In the genomic region with DNA sequence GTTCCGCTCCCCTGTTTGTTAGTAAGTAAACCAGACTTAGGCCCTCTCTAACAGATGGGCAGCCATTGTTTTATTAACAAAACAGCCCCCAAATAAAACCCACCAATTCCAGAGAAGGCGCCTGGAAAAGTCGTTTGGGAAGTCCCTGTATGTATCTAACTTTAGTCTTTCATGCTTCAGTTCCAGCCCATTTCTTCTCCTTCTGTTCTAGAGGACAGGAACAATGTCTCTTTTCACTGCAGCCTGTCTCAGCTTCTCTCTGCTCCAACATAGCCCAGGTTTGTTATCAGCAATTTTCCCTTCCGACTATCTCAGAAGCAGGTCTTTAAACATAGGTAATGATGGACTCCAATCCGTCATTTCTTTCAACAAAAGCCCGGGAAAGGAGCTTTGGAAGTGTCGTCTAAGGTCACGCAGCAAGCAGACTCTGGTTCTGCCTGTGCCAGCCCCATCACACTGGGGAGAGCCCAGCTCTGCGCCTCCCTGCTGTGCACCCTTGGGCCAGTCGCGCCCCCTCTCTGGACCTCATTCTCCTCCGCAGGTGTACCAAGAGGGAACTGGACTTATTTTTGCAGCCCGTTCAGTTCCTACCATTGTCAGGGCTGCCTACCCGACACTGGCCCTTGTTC, we compare ENCODE assay signal across 8 cellular contexts. TPM values are rescaled to one million over a fixed set of nuclear protein-coding genes. Genes with fewer than 3 reads are reported as not detected.
DNase-seq lines count a peak whose midpoint lies in the region; TF ChIP-seq lines count a peak whose summit lies in the region.

No MANE protein-coding gene starts in this region.

- DNase-seq in H4 (ENCODE audit: low spot score) (no peak), NCI-H2081 (lab: John Stamatoyannopoulos, UW) (no peak), dedifferentiated amniotic fluid mesenchymal stem cell (ENCODE audit: extremely low spot score) (no peak), SIG-M5 (lab: John Stamatoyannopoulos, UW) (no peak)

- peaks cover 58% of the 10 kb centered on the region for H3K36me3 Mint-ChIP-seq in dendritic cell treated with granulocyte-macrophage colony-stimulating factor and Interleukin-4, amounts not matched to agents 40 ng/mL and 50 ng/mL, for 4 days (ENCODE audit: low read depth)

- H3K9me3 ChIP-seq in KOPT-K1 (ENCODE audit: insufficient read depth, low read length, poor library complexity, severe bottlenecking) = no peaks in the 10 kb centered on the region
- H3K9me3 ChIP-seq in neural cell (ENCODE audit: low read length) = no peaks in the 10 kb centered on the region

- H3K27me3 ChIP-seq in neural cell (ENCODE audit: insufficient read depth, low read depth, low read length) = peaks cover 8% of the 10 kb centered on the region

- H2AFZ ChIP-seq in neural cell (ENCODE audit: low read depth, low read length) = no peak overlapping the region

- no peak for TF ChIP-seq EP300 in neural cell (conservative IDR thresholded peaks at IDR 0.05; ENCODE audit: poor library complexity, severe bottlenecking)

- H3K9ac ChIP-seq in neural cell (ENCODE audit: low read length) = no peak overlapping the region

- TF ChIP-seq CTCF in C4-2B (conservative IDR thresholded peaks at IDR 0.05) (no peak), neural cell (IDR thresholded peaks at IDR 0.05; ENCODE audit: poor library complexity, severe bottlenecking) (no peak)

- H3K36me3 ChIP-seq in KOPT-K1 (ENCODE audit: insufficient read depth, low read length) (peaks cover 6% of the 10 kb centered on the region), neural cell (ENCODE audit: insufficient read depth, low read length) (no peaks in the 10 kb centered on the region)

- no peak for TF ChIP-seq RAD21 in neural cell (conservative IDR thresholded peaks at IDR 0.05)

- H4K20me1 ChIP-seq in neural cell (ENCODE audit: insufficient read depth) = no peaks in the 10 kb centered on the region

- peak overlapping the region; percentile 67 for H3K4me3 ChIP-seq in neural cell (ENCODE audit: low read length)

- H3K9me2 ChIP-seq in neural cell (ENCODE audit: insufficient read depth, low read length) = no peaks in the 10 kb centered on the region

- no peaks in the 10 kb centered on the region for H3F3A ChIP-seq in neural cell (ENCODE audit: insufficient read depth, low read length, poor library complexity, severe bottlenecking)

- no peaks in the 10 kb centered on the region for H3K9me3 Mint-ChIP-seq in dendritic cell treated with granulocyte-macrophage colony-stimulating factor and Interleukin-4, amounts not matched to agents 40 ng/mL and 50 ng/mL, for 4 days

- H3K27ac ChIP-seq in C4-2B (peak overlapping the region; percentile 66), KOPT-K1 (ENCODE audit: low read depth, low read length, poor library complexity, severe bottlenecking) (peak overlapping the region; percentile 80), neural cell (ENCODE audit: low read length) (no peak overlapping the region)

- no peaks in the 10 kb centered on the region for H3K27me3 Mint-ChIP-seq in dendritic cell treated with granulocyte-macrophage colony-stimulating factor and Interleukin-4, amounts not matched to agents 40 ng/mL and 50 ng/mL, for 4 days

- peak overlapping the region; percentile 93 for H3K4me3 Mint-ChIP-seq in dendritic cell treated with granulocyte-macrophage colony-stimulating factor and Interleukin-4, amounts not matched to agents 40 ng/mL and 50 ng/mL, for 4 days

- H3K27ac Mint-ChIP-seq in dendritic cell treated with granulocyte-macrophage colony-stimulating factor and Interleukin-4, amounts not matched to agents 40 ng/mL and 50 ng/mL, for 4 days = peak overlapping the region; percentile 98

- no peak overlapping the region for H3K4me2 ChIP-seq in neural cell (ENCODE audit: low read length)

- peaks cover 50% of the 10 kb centered on the region for H3K4me1 Mint-ChIP-seq in dendritic cell treated with granulocyte-macrophage colony-stimulating factor and Interleukin-4, amounts not matched to agents 40 ng/mL and 50 ng/mL, for 4 days (ENCODE audit: low read depth)

- intact Hi-C loops in dendritic cell treated with granulocyte-macrophage colony-stimulating factor and Interleukin-4, amounts not matched to agents 40 ng/mL and 50 ng/mL, for 4 days (cut with micrococcal nuclease) = loop anchor here (1.0 to 5.0 kb wide), 3 partner anchors 10 to 60 kb away; partner anchors contain the start of gene AKNA

- no peaks in the 10 kb centered on the region for H3K79me2 ChIP-seq in neural cell (replicated peaks; ENCODE audit: insufficient read depth, low read length)

TF ChIP-seq in neural cell, 6 proteins besides CTCF, POLR2A, EP300 and RAD21:
- no peak for TF ChIP-seq SMC3 (conservative IDR thresholded peaks at IDR 0.05; ENCODE audit: poor library complexity)
- TF ChIP-seq TAF1 (IDR thresholded peaks at IDR 0.05; ENCODE audit: low read depth) = no peak
- no peak for TF ChIP-seq MXI1 (conservative IDR thresholded peaks at IDR 0.05; ENCODE audit: poor library complexity, severe bottlenecking)
- TF ChIP-seq POLR2AphosphoS5 (IDR thresholded peaks at IDR 0.05) = no peak
- TF ChIP-seq, protein P1, sequence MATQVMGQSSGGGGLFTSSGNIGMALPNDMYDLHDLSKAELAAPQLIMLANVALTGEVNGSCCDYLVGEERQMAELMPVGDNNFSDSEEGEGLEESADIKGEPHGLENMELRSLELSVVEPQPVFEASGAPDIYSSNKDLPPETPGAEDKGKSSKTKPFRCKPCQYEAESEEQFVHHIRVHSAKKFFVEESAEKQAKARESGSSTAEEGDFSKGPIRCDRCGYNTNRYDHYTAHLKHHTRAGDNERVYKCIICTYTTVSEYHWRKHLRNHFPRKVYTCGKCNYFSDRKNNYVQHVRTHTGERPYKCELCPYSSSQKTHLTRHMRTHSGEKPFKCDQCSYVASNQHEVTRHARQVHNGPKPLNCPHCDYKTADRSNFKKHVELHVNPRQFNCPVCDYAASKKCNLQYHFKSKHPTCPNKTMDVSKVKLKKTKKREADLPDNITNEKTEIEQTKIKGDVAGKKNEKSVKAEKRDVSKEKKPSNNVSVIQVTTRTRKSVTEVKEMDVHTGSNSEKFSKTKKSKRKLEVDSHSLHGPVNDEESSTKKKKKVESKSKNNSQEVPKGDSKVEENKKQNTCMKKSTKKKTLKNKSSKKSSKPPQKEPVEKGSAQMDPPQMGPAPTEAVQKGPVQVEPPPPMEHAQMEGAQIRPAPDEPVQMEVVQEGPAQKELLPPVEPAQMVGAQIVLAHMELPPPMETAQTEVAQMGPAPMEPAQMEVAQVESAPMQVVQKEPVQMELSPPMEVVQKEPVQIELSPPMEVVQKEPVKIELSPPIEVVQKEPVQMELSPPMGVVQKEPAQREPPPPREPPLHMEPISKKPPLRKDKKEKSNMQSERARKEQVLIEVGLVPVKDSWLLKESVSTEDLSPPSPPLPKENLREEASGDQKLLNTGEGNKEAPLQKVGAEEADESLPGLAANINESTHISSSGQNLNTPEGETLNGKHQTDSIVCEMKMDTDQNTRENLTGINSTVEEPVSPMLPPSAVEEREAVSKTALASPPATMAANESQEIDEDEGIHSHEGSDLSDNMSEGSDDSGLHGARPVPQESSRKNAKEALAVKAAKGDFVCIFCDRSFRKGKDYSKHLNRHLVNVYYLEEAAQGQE (IDR thresholded peaks at IDR 0.05; ENCODE audit: borderline replicate concordance) = no peak
- TF ChIP-seq EZH2 (IDR thresholded peaks at IDR 0.05; ENCODE audit: borderline replicate concordance, insufficient read depth, low read length, poor library complexity, severe bottlenecking) = no peak

RNA-seq across cellular contexts. Expression of gene AKNA, which starts 9.6 kb away (rescaled TPM):
- 1.2 and 1.8 TPM in 2 replicates for polyA plus RNA-seq in neural cell
- polyA minus RNA-seq in neural cell = 6.8 TPM in 2 replicates
- total RNA-seq in H4 (2014; rRNA removed; shearing (Covaris generic)) = 2.3 and 3.4 TPM in 2 replicates
